Comparison of ENCODE assay signal across 6 cellular contexts in genomic region chr10:16250136-16250535, GRCh38.
DNase-seq lines count a peak whose midpoint lies in the region; TF ChIP-seq lines count a peak whose summit lies in the region.
"Not testable (repeated sequence)": the region's sequence is repeated elsewhere in the genome, so short reads cannot be mapped to it uniquely, and the experiment has no call there.

No MANE protein-coding gene starts in this region.

- H2AK5ac ChIP-seq in mesendoderm (ENCODE audit: low read length) = not testable (repeated sequence)

- H3K4me1 ChIP-seq in Caco-2; hepatocyte (ENCODE audit: insufficient read depth); mesendoderm (ENCODE audit: control insufficient read depth, low read depth, low read length); prostate gland (replicated peaks): not testable (repeated sequence)

- BruUV-seq in Caco-2 (replicated peaks; lab: Mats Ljungman, UMichigan) = not testable (repeated sequence)

- not testable (repeated sequence) for TF ChIP-seq CTCF in Caco-2 (IDR thresholded peaks at IDR 0.05; ENCODE audit: insufficient read depth in 1 of 2, low read depth in 1 of 2, low read length in 1 of 2, severe bottlenecking in 1 of 2, unreplicated experiment in 1 of 2); WERI-Rb-1 (IDR thresholded peaks at IDR 0.05; ENCODE audit: low read depth, low read length); hepatocyte (IDR thresholded peaks at IDR 0.05; ENCODE audit: poor library complexity); prostate gland (IDR thresholded peaks at IDR 0.05)

- TF ChIP-seq POLR2A in prostate gland (IDR thresholded peaks at IDR 0.05) = not testable (repeated sequence)

- H3K9me3 ChIP-seq in Caco-2 = peaks cover 23% of the 10 kb centered on the region
- H3K9me3 ChIP-seq in WERI-Rb-1 (ENCODE audit: severe bottlenecking); hepatocyte (ENCODE audit: low read depth); prostate gland: not testable (repeated sequence)

- not testable (repeated sequence) for H3K18ac ChIP-seq in mesendoderm (ENCODE audit: low read length)

- 21% methylated on average over 7 of the region's 7 CpGs for WGBS in hepatocyte (ENCODE audit: low lambda C conversion rate, missing lambda C conversion rate)
- no CpG with 5 or more reads among the region's 7 CpGs for WGBS in mesendoderm (ENCODE audit: extremely low coverage, insufficient coverage, low lambda C conversion rate)
- 42% methylated on average over 7 of the region's 7 CpGs for WGBS in prostate gland

- H4K8ac ChIP-seq in mesendoderm (ENCODE audit: low read depth, low read length) = not testable (repeated sequence)

- intact Hi-C loops in Caco-2 (cut with micrococcal nuclease; ENCODE audit: unreplicated experiment); prostate gland (cut with DNase I): not testable (repeated sequence)

- not testable (repeated sequence) for H4K5ac ChIP-seq in mesendoderm (ENCODE audit: low read length)

- not testable (repeated sequence) for H3K9me2 ChIP-seq in hepatocyte (replicated peaks; ENCODE audit: insufficient read depth)

- not testable (repeated sequence) for H2AFZ ChIP-seq in hepatocyte

- H3K27me3 Mint-ChIP-seq in Caco-2 (ENCODE audit: insufficient read depth, unreplicated experiment) = not testable (repeated sequence)

- not testable (repeated sequence) for H4K20me1 ChIP-seq in hepatocyte (ENCODE audit: insufficient read depth, poor library complexity, severe bottlenecking)

- not testable (repeated sequence) for H3K4ac ChIP-seq in mesendoderm (ENCODE audit: low read depth, low read length)

- not testable (repeated sequence) for H3K36me3 ChIP-seq in Caco-2 (ENCODE audit: control insufficient read depth, insufficient read depth, low read length); WERI-Rb-1; hepatocyte (replicated peaks; ENCODE audit: insufficient read depth, low read depth); mesendoderm (ENCODE audit: control insufficient read depth, insufficient read depth, low read length); prostate gland

- POLR2A ChIA-PET in Caco-2 (lab: Charles Lee) = not testable (repeated sequence)

- not testable (repeated sequence) for H3K27me3 ChIP-seq in Caco-2 (replicated peaks; ENCODE audit: control insufficient read depth, insufficient read depth, low read length); WERI-Rb-1 (ENCODE audit: insufficient read depth, low read depth, severe bottlenecking); hepatocyte; mesendoderm (ENCODE audit: insufficient read depth, low read length, poor library complexity); prostate gland (replicated peaks; ENCODE audit: insufficient read depth)

- peak overlapping the region; percentile 80 for H3K27ac Mint-ChIP-seq in Caco-2 (ENCODE audit: unreplicated experiment)

- H3K9ac ChIP-seq in mesendoderm (ENCODE audit: low read length) = not testable (repeated sequence)

- H3K4me3 ChIP-seq in Caco-2 (ENCODE audit: low read depth, low read length); WERI-Rb-1 (ENCODE audit: low read depth, low read length); hepatocyte; mesendoderm (ENCODE audit: low read length); prostate gland: not testable (repeated sequence)

- H3K79me2 ChIP-seq in hepatocyte; mesendoderm (ENCODE audit: control insufficient read depth, insufficient read depth, low read length): not testable (repeated sequence)

- CTCF ChIA-PET in Caco-2 (lab: Charles Lee) = not testable (repeated sequence)

- H2BK5ac ChIP-seq in mesendoderm (ENCODE audit: low read length) = not testable (repeated sequence)

- not testable (repeated sequence) for H3K36me3 Mint-ChIP-seq in Caco-2 (ENCODE audit: insufficient read depth, unreplicated experiment)

- H2BK120ac ChIP-seq in mesendoderm (ENCODE audit: low read depth, low read length) = not testable (repeated sequence)

- H3K79me1 ChIP-seq in mesendoderm (ENCODE audit: low read length) = not testable (repeated sequence)

- peaks cover 12% of the 10 kb centered on the region for H3K4me1 Mint-ChIP-seq in Caco-2 (ENCODE audit: low read depth, unreplicated experiment)

- H3K56ac ChIP-seq in mesendoderm (ENCODE audit: low read length) = not testable (repeated sequence)

- not testable (repeated sequence) for H3K23ac ChIP-seq in mesendoderm (ENCODE audit: low read length)

- DNase-seq in Caco-2 = peak; percentile 45 to 53
- peak; percentile 22 for DNase-seq in NCI-H82 (lab: John Stamatoyannopoulos, UW)
- DNase-seq in WERI-Rb-1 = peak; percentile 5
- not testable (repeated sequence) for DNase-seq in hepatocyte (ENCODE audit: low spot score)
- peak; percentile 41 for DNase-seq in mesendoderm
- peak; percentile 14 for DNase-seq in prostate gland (ENCODE audit: low spot score)

- peak overlapping the region; percentile 36 for H3K4me3 Mint-ChIP-seq in Caco-2 (ENCODE audit: unreplicated experiment)

- peak overlapping the region; percentile 58 for H3K4me2 ChIP-seq in hepatocyte
- not testable (repeated sequence) for H3K4me2 ChIP-seq in mesendoderm (ENCODE audit: low read length)

- H3K9me3 Mint-ChIP-seq in Caco-2 (ENCODE audit: unreplicated experiment) = peaks cover 37% of the 10 kb centered on the region

- H2BK15ac ChIP-seq in mesendoderm (replicated peaks; ENCODE audit: low read depth) = not testable (repeated sequence)

- not testable (repeated sequence) for H3K27ac ChIP-seq in WERI-Rb-1; mesendoderm (ENCODE audit: low read depth, low read length); prostate gland
- H3K27ac ChIP-seq in hepatocyte = peak overlapping the region; percentile 78
